In genomic region chr9:38006981-38007380, GRCh38 we compare ENCODE assay signal across 20 cellular contexts.
DNase-seq lines count a peak whose midpoint lies in the region; ATAC-seq and TF ChIP-seq lines count a peak whose summit lies in the region.
"Had no signal": no experiment of that assay in that cellular context is flagged by ENCODE, and none has a peak within 500 bp of the region (broad histone marks: within the 10 kb centered on the region; RNA-seq: fewer than 3 reads in every experiment).

No MANE protein-coding gene starts in this region.

- DNase-seq in A673 (ENCODE audit: low spot score), result no peak
- no peak for DNase-seq in Panc1 (ENCODE audit: low read depth, low spot score)
- DNase-seq in epithelial cell of prostate (ENCODE audit: low read depth, low spot score), result no peak
- no peak for DNase-seq in osteoblast (ENCODE audit: insufficient read length, low spot score, missing footprints)
- no peak for DNase-seq in NCI-H1930 (lab: John Stamatoyannopoulos, UW)
- DNase-seq in NOMO-1 treated with dmso at 0.1 percent for 144 hours (lab: John Stamatoyannopoulos, UW; ENCODE audit: unreplicated experiment), result no peak
- DNase-seq in NCI-H510A treated with DMSO at 0.1 percent for 48 hours (lab: John Stamatoyannopoulos, UW), result no peak
- no peak for DNase-seq in ecto neural progenitor cell (ENCODE audit: low spot score)
- DNase-seq: activated CD4-positive, alpha-beta T cell treated with anti-CD3 and anti-CD28 coated beads for 1 hour; activated gamma-delta T cell; amygdala; CD4-positive, alpha-beta memory T cell; central memory CD4-positive, alpha-beta T cell; effector CD8-positive, alpha-beta T cell; GF-D8; lower lobe of right lung; naive B cell; NCI-H1436 treated with DMSO at 0.1 percent for 48 hours; NCI-H2171 treated with DMSO at 0.1 percent for 48 hours; stimulated activated CD4-positive, alpha-beta T cell treated with anti-CD3 and anti-CD28 coated beads, Interleukin-2, amount 100 ng/mL, for 24 hours had no signal

- intact Hi-C loops in A673 (cut with micrococcal nuclease; ENCODE audit: unreplicated experiment), result no loop called here
- intact Hi-C loops in Panc1 (cut with micrococcal nuclease; ENCODE audit: unreplicated experiment), result no loop called here

- no peak overlapping the region for H2AFZ ChIP-seq in osteoblast (ENCODE audit: low read length)

- no peak overlapping the region for H3K4me2 ChIP-seq in osteoblast (ENCODE audit: insufficient read depth, low read length)

- peak overlapping the region; percentile 8 for H3K27ac ChIP-seq in A673 (ENCODE audit: low read depth, low read length, poor library complexity, severe bottlenecking)
- peak overlapping the region; percentile 75 for H3K27ac ChIP-seq in Panc1 (ENCODE audit: low read length)
- peak overlapping the region; percentile 97 for H3K27ac ChIP-seq in epithelial cell of prostate
- H3K27ac ChIP-seq in osteoblast (ENCODE audit: low read depth, low read length), result peak overlapping the region; percentile 90

- peaks cover 13% of the 10 kb centered on the region for H4K20me1 ChIP-seq in osteoblast (ENCODE audit: insufficient read depth, low read length)

- POLR2A ChIA-PET in A673 (lab: Charles Lee; ENCODE audit: low non-redundant PET) (no interaction called here), Panc1 (lab: Charles Lee) (no interaction called here)

- peaks cover 21% of the 10 kb centered on the region for H3K4me1 ChIP-seq in A673 (ENCODE audit: insufficient read depth, low read length, poor library complexity, severe bottlenecking)
- H3K4me1 ChIP-seq in Panc1 (ENCODE audit: control insufficient read depth, insufficient read depth, low read length), result peaks cover 46% of the 10 kb centered on the region
- peaks cover 31% of the 10 kb centered on the region for H3K4me1 ChIP-seq in osteoblast (ENCODE audit: insufficient read depth, low read length)

- peaks cover 66% of the 10 kb centered on the region for H3K79me2 ChIP-seq in osteoblast (ENCODE audit: insufficient read depth, low read length)

- no peaks in the 10 kb centered on the region for H3K36me3 ChIP-seq in A673 (ENCODE audit: insufficient read depth, low read length, poor library complexity, severe bottlenecking)
- H3K36me3 ChIP-seq in Panc1 (ENCODE audit: control insufficient read depth, insufficient read depth, low read length), result no peaks in the 10 kb centered on the region
- H3K36me3 ChIP-seq in osteoblast (ENCODE audit: insufficient read depth, low read length), result peaks cover under 1% of the 10 kb centered on the region
- H3K36me3 ChIP-seq: lower lobe of right lung had no signal

- CTCF ChIA-PET in A673 (lab: Charles Lee), result no interaction called here
- CTCF ChIA-PET in Panc1 (lab: Charles Lee), result no interaction called here

- no peak for ATAC-seq in Panc1
- ATAC-seq: lower lobe of right lung had no signal

- no TSS peak for BruUV-seq in A673 (replicated peaks; lab: Mats Ljungman, UMichigan)
- BruUV-seq in Panc1 (replicated peaks; lab: Mats Ljungman, UMichigan), result no TSS peak

- TF ChIP-seq CTCF in A673 (conservative IDR thresholded peaks at IDR 0.05; ENCODE audit: low read depth, low read length) (no peak), Panc1 (IDR thresholded peaks at IDR 0.05) (no peak), osteoblast (IDR thresholded peaks at IDR 0.05; ENCODE audit: extremely low read depth, low read depth, low read length) (no peak)

- H3K9me3 ChIP-seq in A673 (ENCODE audit: low read depth, low read length, poor library complexity, severe bottlenecking) (no peaks in the 10 kb centered on the region), Panc1 (ENCODE audit: control insufficient read depth, insufficient read depth, low read depth, low read length) (no peaks in the 10 kb centered on the region), osteoblast (ENCODE audit: low read depth, low read length) (no peaks in the 10 kb centered on the region)
- H3K9me3 ChIP-seq: lower lobe of right lung had no signal

- in situ Hi-C loops in Panc1 (cut with HindIII; ENCODE audit: low pct_unique_long_range_greater_than_20kb, low sequenced_read_pairs), result no loop called here

- no peak overlapping the region for H3K4me3 ChIP-seq in A673 (ENCODE audit: low read depth, low read length, poor library complexity, severe bottlenecking)
- H3K4me3 ChIP-seq in Panc1 (ENCODE audit: low read depth in 2 of 2, low read length in 2 of 2), result no peak overlapping the region
- H3K4me3 ChIP-seq in osteoblast (ENCODE audit: insufficient read depth, low read length), result no peak overlapping the region
- H3K4me3 ChIP-seq: lower lobe of right lung had no signal

- H3K27me3 ChIP-seq in A673 (replicated peaks; ENCODE audit: insufficient read depth, low read depth, low read length, poor library complexity) (no peaks in the 10 kb centered on the region), Panc1 (ENCODE audit: control insufficient read depth, insufficient read depth, low read length) (no peaks in the 10 kb centered on the region), osteoblast (ENCODE audit: insufficient read depth, low read length) (no peaks in the 10 kb centered on the region)

Comparison
In these comparisons a context has a peak if more than half of its experiments do, and no peak if none do; other contexts are left out.
1. H3K27ac ChIP-seq: peak in every context shown above with its lines; median percentile 97 in epithelial cell of prostate; 90 in osteoblast; 75 in Panc1; 8 in A673.